15 cellular contexts compared by ENCODE assay signal in the genomic region with DNA sequence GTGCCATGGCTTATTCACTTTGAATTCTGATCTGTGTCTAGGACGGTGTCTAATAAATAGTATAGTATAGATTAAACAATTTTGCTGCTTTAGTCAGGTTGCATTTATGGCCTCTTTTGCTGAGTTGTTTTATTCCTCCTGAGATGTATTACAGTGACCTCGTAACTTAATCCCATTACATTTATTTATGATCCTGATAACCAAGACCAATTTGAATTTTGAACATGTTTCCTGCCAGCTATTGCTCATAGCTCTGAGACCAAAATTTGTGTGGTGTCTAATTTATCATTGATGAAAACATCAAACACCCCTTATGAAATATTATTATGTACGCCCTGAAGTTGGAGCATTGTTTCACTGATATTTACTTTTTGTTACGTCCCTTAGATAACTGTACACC.
DNase-seq lines count a peak whose midpoint lies in the region; ATAC-seq, FAIRE-seq and TF ChIP-seq lines count a peak whose summit lies in the region.
"Had no signal": no experiment of that assay in that cellular context is flagged by ENCODE, and none has a peak within 500 bp of the region (broad histone marks: within the 10 kb centered on the region; RNA-seq: fewer than 3 reads in every experiment).

No MANE protein-coding gene starts in this region.

- in situ Hi-C loops in mammary epithelial cell (cut with MboI; ENCODE audit: low sequenced_read_pairs in 2 of 2) (no loop called here), Panc1 (cut with HindIII; ENCODE audit: low pct_unique_long_range_greater_than_20kb, low sequenced_read_pairs) (no loop called here)

- CTCF ChIA-PET in MCF 10A (lab: Yijun Ruan, JAX) (no interaction called here), mammary epithelial cell (lab: Charles Lee; ENCODE audit: low non-redundant PET) (no interaction called here), Panc1 (lab: Charles Lee) (no interaction called here), A673 (lab: Charles Lee) (no interaction called here)

- H3K36me3 Mint-ChIP-seq in MCF 10A (ENCODE audit: insufficient read depth, unreplicated experiment), result no peaks in the 10 kb centered on the region

- no peak overlapping the region for H2AFZ ChIP-seq in mammary epithelial cell (ENCODE audit: low read depth, low read length)

- H3K79me2 ChIP-seq in mammary epithelial cell (ENCODE audit: insufficient read depth, low read length), result no peaks in the 10 kb centered on the region

- intact Hi-C loops in MCF 10A (cut with micrococcal nuclease), result no loop called here
- intact Hi-C loops in mammary epithelial cell (cut with micrococcal nuclease), result no loop called here
- intact Hi-C loops in Panc1 (cut with micrococcal nuclease; ENCODE audit: unreplicated experiment), result no loop called here
- intact Hi-C loops in A673 (cut with micrococcal nuclease; ENCODE audit: unreplicated experiment), result no loop called here

- H3K4me3 ChIP-seq in mammary epithelial cell (replicated peaks in 1 of 3; ENCODE audit: insufficient read depth in 1 of 3, low read depth in 2 of 3, low read length in 3 of 3), result no peak overlapping the region
- no peak overlapping the region for H3K4me3 ChIP-seq in Panc1 (ENCODE audit: low read depth in 2 of 2, low read length in 2 of 2)
- no peak overlapping the region for H3K4me3 ChIP-seq in A673 (ENCODE audit: low read depth, low read length, poor library complexity, severe bottlenecking)

- peaks cover 5% of the 10 kb centered on the region for H3K9me3 Mint-ChIP-seq in MCF 10A (ENCODE audit: unreplicated experiment)

- no peak overlapping the region for H3K4me3 Mint-ChIP-seq in MCF 10A (ENCODE audit: unreplicated experiment)
- H3K4me3 Mint-ChIP-seq: B cell; CD4-positive, alpha-beta T cell had no signal

- H3K4me2 ChIP-seq in mammary epithelial cell (ENCODE audit: insufficient read depth, low read depth, low read length), result no peak overlapping the region

- H3K27ac ChIP-seq in mammary epithelial cell (ENCODE audit: insufficient read depth, low read depth, low read length) (no peak overlapping the region), Panc1 (ENCODE audit: low read length) (peak overlapping the region; percentile 98), A673 (ENCODE audit: low read depth, low read length, poor library complexity, severe bottlenecking) (no peak overlapping the region)

- H3K4me1 ChIP-seq in mammary epithelial cell (ENCODE audit: insufficient read depth, low read length), result peaks cover 22% of the 10 kb centered on the region
- peaks cover 32% of the 10 kb centered on the region for H3K4me1 ChIP-seq in Panc1 (ENCODE audit: control insufficient read depth, insufficient read depth, low read length)
- peaks cover 22% of the 10 kb centered on the region for H3K4me1 ChIP-seq in A673 (ENCODE audit: insufficient read depth, low read length, poor library complexity, severe bottlenecking)

- no peak for ATAC-seq in Panc1
- no peak for ATAC-seq in GM18858 (IDR thresholded peaks at IDR 0.05; ENCODE audit: unreplicated experiment)

- H3K9me3 ChIP-seq in mammary epithelial cell (replicated peaks; ENCODE audit: insufficient read depth, low read length) (no peaks in the 10 kb centered on the region), Panc1 (ENCODE audit: control insufficient read depth, insufficient read depth, low read depth, low read length) (peaks cover 8% of the 10 kb centered on the region; the same call in 1 of the 2 replicates), A673 (ENCODE audit: low read depth, low read length, poor library complexity, severe bottlenecking) (no peaks in the 10 kb centered on the region)

- dilution Hi-C loops in mammary epithelial cell (cut with HindIII; ENCODE audit: low sequenced_read_pairs), result no loop called here

- BruUV-seq in MCF 10A (replicated peaks; lab: Mats Ljungman, UMichigan) (no TSS peak), mammary epithelial cell (replicated peaks; lab: Mats Ljungman, UMichigan) (no TSS peak), Panc1 (replicated peaks; lab: Mats Ljungman, UMichigan) (no TSS peak), A673 (replicated peaks; lab: Mats Ljungman, UMichigan) (no TSS peak)

- no peaks in the 10 kb centered on the region for H3K36me3 ChIP-seq in mammary epithelial cell (ENCODE audit: insufficient read depth, low read length)
- no peaks in the 10 kb centered on the region; the same call in 1 of the 2 replicates for H3K36me3 ChIP-seq in Panc1 (ENCODE audit: control insufficient read depth, insufficient read depth, low read length)
- no peaks in the 10 kb centered on the region for H3K36me3 ChIP-seq in A673 (ENCODE audit: insufficient read depth, low read length, poor library complexity, severe bottlenecking)

- no peak for TF ChIP-seq CTCF in MCF 10A (IDR thresholded peaks at IDR 0.05; ENCODE audit: unreplicated experiment)
- no peak for TF ChIP-seq CTCF in mammary epithelial cell (conservative IDR thresholded peaks at IDR 0.05 in 1 of 2, IDR thresholded peaks at IDR 0.05 in 1 of 2; ENCODE audit: extremely low read depth in 1 of 2, insufficient read depth in 1 of 2, low read depth in 1 of 2, low read length in 2 of 2)
- no peak for TF ChIP-seq CTCF in Panc1 (IDR thresholded peaks at IDR 0.05)
- no peak for TF ChIP-seq CTCF in A673 (conservative IDR thresholded peaks at IDR 0.05; ENCODE audit: low read depth, low read length)

- DNase-seq in MCF 10A (ENCODE audit: unreplicated experiment) (no peak), mammary epithelial cell (no peak), Panc1 (ENCODE audit: low read depth, low spot score) (no peak), iris pigment epithelial cell (ENCODE audit: low read depth) (peak; percentile 7), urothelium cell line (ENCODE audit: low spot score) (no peak), A673 (ENCODE audit: low spot score) (no peak), UCSD-AML1 (lab: John Stamatoyannopoulos, UW; ENCODE audit: unreplicated experiment) (no peak)
- DNase-seq: C1 segment of cervical spinal cord; Calu3; CD4-positive, alpha-beta T cell; DMS 273 treated with DMSO at 0.1 percent for 48 hours; HCEC 1CT; IMR-90 had no signal

- POLR2A ChIA-PET in MCF 10A (lab: Yijun Ruan, JAX) (interaction anchor here (1.7 to 3.6 kb wide), 6 partner anchors 7 to 382 kb away, joined by 3 to 46 read pairs (median 12); a partner anchor contains a TSS), Panc1 (lab: Charles Lee) (interaction anchor here (1.2 kb wide), 1 partner anchor 382 kb away, joined by 3 read pairs; a partner anchor contains a TSS), A673 (lab: Charles Lee; ENCODE audit: low non-redundant PET) (no interaction called here)

- H3K27me3 Mint-ChIP-seq in MCF 10A (ENCODE audit: insufficient read depth, unreplicated experiment), result no peaks in the 10 kb centered on the region
- H3K27me3 Mint-ChIP-seq: B cell; CD4-positive, alpha-beta T cell had no signal

- peak; percentile 72 for FAIRE-seq in urothelium cell line (lab: Jason Lieb, UNC)

- peaks cover 43% of the 10 kb centered on the region for H3K4me1 Mint-ChIP-seq in MCF 10A (ENCODE audit: insufficient read depth, unreplicated experiment)
- H3K4me1 Mint-ChIP-seq: B cell had no signal

- no peaks in the 10 kb centered on the region for H3K27me3 ChIP-seq in mammary epithelial cell (ENCODE audit: insufficient read depth, low read length)
- H3K27me3 ChIP-seq in Panc1 (ENCODE audit: control insufficient read depth, insufficient read depth, low read length), result no peaks in the 10 kb centered on the region
- H3K27me3 ChIP-seq in A673 (replicated peaks; ENCODE audit: insufficient read depth, low read depth, low read length, poor library complexity), result peaks cover 53% of the 10 kb centered on the region

- peak overlapping the region; percentile 99 for H3K27ac Mint-ChIP-seq in MCF 10A (ENCODE audit: low read depth, unreplicated experiment)
- H3K27ac Mint-ChIP-seq: B cell; CD4-positive, alpha-beta T cell had no signal

- no peaks in the 10 kb centered on the region for H4K20me1 ChIP-seq in mammary epithelial cell (ENCODE audit: insufficient read depth, low read length)

- no peak overlapping the region for H3K9ac ChIP-seq in mammary epithelial cell (ENCODE audit: insufficient read depth, low read length)

- WGBS in mammary epithelial cell (ENCODE audit: low coverage, missing lambda C conversion rate), result 96% methylated on average over 4 of the region's 4 CpGs
